11 cellular contexts compared by ENCODE assay signal in genomic region chr3:105972069-105972468, GRCh38.
"Had no signal": no experiment of that assay in that cellular context is flagged by ENCODE, and none has a peak within 500 bp of the region (broad histone marks: within the 10 kb centered on the region; RNA-seq: fewer than 3 reads in every experiment).

No MANE protein-coding gene starts in this region.

- H3K36me3 ChIP-seq: HAP-1 had no signal

- H2AFZ ChIP-seq: GM23248, GM23338 had no signal

- H3K27ac ChIP-seq: GM23248 had no signal

- H3K4me3 Mint-ChIP-seq: GM23338, H9, HFFc6 had no signal

- H3K27ac Mint-ChIP-seq: GM23338, H9, HFFc6 had no signal

- ATAC-seq: GM23338, HCT116 had no signal

- FAIRE-seq: H1, H54 had no signal

- H3K9ac ChIP-seq: GM23248 had no signal

- H3K4me2 ChIP-seq: GM23338 had no signal

- H3K4me3 ChIP-seq: GM23248, GM23338, HAP-1 had no signal

- H3K4me1 Mint-ChIP-seq: GM23338 had no signal

- DNase-seq: GM23248, GOT3, H7, H9, HCEC 1CT, HFFc6 had no signal
